In the genomic region with DNA sequence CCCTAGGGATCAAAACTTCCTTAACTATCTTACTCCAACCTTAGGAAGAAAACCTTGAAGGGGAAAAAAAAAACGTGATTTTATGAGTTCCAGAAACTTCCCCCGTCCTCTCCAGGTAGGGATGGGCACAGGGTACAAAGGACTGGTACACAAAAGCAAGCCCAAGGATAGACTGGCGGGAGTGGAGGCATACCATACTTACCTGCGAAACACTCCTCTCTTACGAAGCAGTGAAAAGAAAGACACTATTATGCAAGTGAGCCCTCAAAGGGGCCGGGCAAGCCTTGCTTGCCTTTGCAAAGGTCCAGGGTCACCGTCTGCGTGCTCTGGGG, we compare ENCODE assay signal across 7 cellular contexts. TPM values are rescaled to one million over a fixed set of nuclear protein-coding genes. Genes with fewer than 3 reads are reported as not detected.
DNase-seq lines count a peak whose midpoint lies in the region; ATAC-seq and TF ChIP-seq lines count a peak whose summit lies in the region.

No MANE protein-coding gene starts in this region.

- peak overlapping the region; percentile 57 to 82 (median 73) for H3K9ac ChIP-seq in subcutaneous abdominal adipose tissue (ENCODE audit: low read length in 5 of 5)

- DNase-seq in LoVo (ENCODE audit: low spot score) (peak; percentile 2), body of pancreas (no peak), kidney epithelial cell (ENCODE audit: low read depth) (no peak), ACHN (no peak), retina (no peak)
- DNase-seq in effector CD4-positive, alpha-beta T cell, result no peak

- 1 to 10% methylated on average over 2 to 5 of the region's 8 CpGs for WGBS in body of pancreas, 2 donors

- peak overlapping the region; percentile 51 to 52 for H3K4me3 ChIP-seq in body of pancreas
- peak overlapping the region; percentile 70 for H3K4me3 ChIP-seq in kidney epithelial cell (ENCODE audit: low read depth, low read length)
- peak overlapping the region; percentile 62 to 80 (median 72) for H3K4me3 ChIP-seq in subcutaneous abdominal adipose tissue (ENCODE audit: low read depth in 1 of 5, low read length in 5 of 5)

- no peaks in the 10 kb centered on the region for H3K27me3 ChIP-seq in body of pancreas
- no peaks in the 10 kb centered on the region for H3K27me3 ChIP-seq in kidney epithelial cell (ENCODE audit: control insufficient read depth, insufficient read depth, low read length)
- peaks cover 0 to 22% (median 5%) of the 10 kb centered on the region in 5 donors for H3K27me3 ChIP-seq in subcutaneous abdominal adipose tissue (ENCODE audit: control insufficient read depth in 5 of 5, insufficient read depth in 4 of 5, low read length in 5 of 5)

- H3K4me1 ChIP-seq in body of pancreas (peaks cover 7% of the 10 kb centered on the region), subcutaneous abdominal adipose tissue (ENCODE audit: control insufficient read depth in 5 of 5, insufficient read depth in 5 of 5, low read length in 5 of 5) (peaks cover 0 to 14% (median 4%) of the 10 kb centered on the region in 5 donors)

- H3K9me3 ChIP-seq in body of pancreas (no peaks in the 10 kb centered on the region), subcutaneous abdominal adipose tissue (ENCODE audit: control insufficient read depth in 5 of 5, low read length in 5 of 5) (no peaks in the 10 kb centered on the region)

- H3K27ac ChIP-seq in body of pancreas, result peak overlapping the region in 3 of 4 donors; percentile 63 to 69 (median 64)
- H3K27ac ChIP-seq in subcutaneous abdominal adipose tissue (ENCODE audit: low read depth, low read length), result peak overlapping the region; percentile 82

- no peak for TF ChIP-seq POLR2A in body of pancreas (IDR thresholded peaks at IDR 0.05)

- TF ChIP-seq CTCF in body of pancreas (IDR thresholded peaks at IDR 0.05) (no peak), kidney epithelial cell (IDR thresholded peaks at IDR 0.05; ENCODE audit: insufficient read depth, low read length, poor library complexity, severe bottlenecking) (no peak)

- in situ Hi-C loops in ACHN (cut with HindIII; ENCODE audit: low pct_ligation_motif_present, low pct_unique_long_range_greater_than_20kb, low sequenced_read_pairs), result no loop called here

- intact Hi-C loops in body of pancreas (cut with DNase I), result no loop called here

- no peaks in the 10 kb centered on the region for H3K36me3 ChIP-seq in body of pancreas (replicated peaks in 1 of 2; ENCODE audit: insufficient read depth in 1 of 2, low read depth in 2 of 2)
- no peaks in the 10 kb centered on the region for H3K36me3 ChIP-seq in kidney epithelial cell (ENCODE audit: control insufficient read depth, insufficient read depth, low read length)
- H3K36me3 ChIP-seq in subcutaneous abdominal adipose tissue (ENCODE audit: control insufficient read depth in 5 of 5, insufficient read depth in 5 of 5, low read length in 5 of 5), result peaks cover 0 to 8% (median 0%) of the 10 kb centered on the region in 5 donors

- ATAC-seq in body of pancreas, result peak; percentile 32

RNA-seq across cellular contexts. Expression of a gene that starts 0.7 kb away (rescaled TPM):
- total RNA-seq in body of pancreas, result 10 to 100 TPM in 1 of 2 donors, 1 to 10 TPM in 1; 8.2 to 19.2 TPM
- total RNA-seq in kidney epithelial cell, result 42.7 and 44.0 TPM in 2 replicates

RNA-seq across cellular contexts. Expression of a gene that starts 8.0 kb away (rescaled TPM):
- total RNA-seq in body of pancreas (10 to 100 TPM in 1 of 2 donors, 1 to 10 TPM in 1; 8.6 to 15.5 TPM), kidney epithelial cell (1.4 and 1.8 TPM in 2 replicates)

RNA-seq across cellular contexts. Expression of a gene that starts 51.2 kb away (rescaled TPM):
- total RNA-seq in body of pancreas, result under 1 TPM in 1 of 2 donors, not detected in 1; 0.99 TPM
- not detected in 2 replicates for total RNA-seq in kidney epithelial cell
